ENCODE assay signal across 14 cellular contexts in the genomic region with DNA sequence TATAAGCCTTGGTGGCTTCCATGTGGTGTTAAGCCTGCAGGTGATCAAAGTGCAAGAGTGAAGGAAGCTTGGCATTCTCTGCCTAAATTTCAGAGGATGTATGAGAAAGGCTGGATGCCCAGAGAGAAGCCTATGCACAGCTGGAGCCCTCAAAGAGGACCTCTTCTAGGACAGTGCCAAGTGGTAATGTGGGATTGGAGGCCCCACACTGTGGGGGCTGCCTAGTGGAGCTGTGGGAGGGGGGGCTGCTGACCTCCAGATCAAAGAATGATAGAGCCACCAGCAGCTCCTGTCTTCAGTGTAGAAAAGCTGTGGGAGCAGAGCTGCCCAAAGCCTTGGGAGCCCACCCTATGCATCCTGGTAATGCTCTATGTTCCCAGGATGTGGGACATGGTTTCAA.
"Had no signal": no experiment of that assay in that cellular context is flagged by ENCODE, and none has a peak within 500 bp of the region (broad histone marks: within the 10 kb centered on the region; RNA-seq: fewer than 3 reads in every experiment).

No MANE protein-coding gene starts in this region.

- DNase-seq: activated B cell treated with CpG ODN at 0.5 μM for 24 hours; activated CD4-positive, alpha-beta T cell treated with anti-CD3 and anti-CD28 coated beads, Interleukin-2, amount 10 ng/mL, durations not matched to agents 7 days and 5 days; activated naive CD4-positive, alpha-beta T cell treated with anti-CD3 and anti-CD28 coated beads, Interleukin-2, amount 10 ng/mL, durations not matched to agents 7 days and 5 days; adrenal gland; cerebellar nuclear complex; dermis blood vessel endothelial cell; foreskin keratinocyte; left colon; mammary epithelial cell; occipital lobe; psoas muscle; stimulated activated CD4-positive, alpha-beta T cell treated with anti-CD3 and anti-CD28 coated beads, Interleukin-12 subunit alpha, Interleukin-12 subunit beta, amount 100 ng/mL, for 4 hours; stimulated activated naive CD8-positive, alpha-beta T cell treated with anti-CD3 and anti-CD28 coated beads, Interleukin-15, Interleukin-2, amounts not matched to agents 100 U/mL and 50 U/mL, for 24 hours; T-helper 17 cell had no signal

- H3K4me3 ChIP-seq: adrenal gland, psoas muscle had no signal

- ATAC-seq: foreskin keratinocyte; left colon; psoas muscle; stimulated activated naive CD8-positive, alpha-beta T cell treated with anti-CD3 and anti-CD28 coated beads, Interleukin-15, Interleukin-2, amounts not matched to agents 100 U/mL and 50 U/mL, for 24 hours; T-helper 17 cell had no signal

- H3K27me3 ChIP-seq: foreskin keratinocyte had no signal

- H3K36me3 ChIP-seq: adrenal gland had no signal

- H3K9me3 ChIP-seq: adrenal gland, psoas muscle had no signal

- H3K4me1 ChIP-seq: adrenal gland, foreskin keratinocyte, psoas muscle had no signal

- H3K27ac ChIP-seq: adrenal gland, foreskin keratinocyte, psoas muscle had no signal
